8 cellular contexts compared by ENCODE assay signal in genomic region chr11:61826930-61827572, GRCh38. TPM values are rescaled to one million over a fixed set of nuclear protein-coding genes. Genes with fewer than 3 reads are reported as not detected.
DNase-seq lines count a peak whose midpoint lies in the region; ATAC-seq and TF ChIP-seq lines count a peak whose summit lies in the region.

No MANE protein-coding gene starts in this region.

- H3K9ac ChIP-seq in HUES48 (ENCODE audit: low read depth, low read length) (peak overlapping the region; percentile 85), skeletal muscle tissue (ENCODE audit: low read depth in 1 of 3, low read length in 3 of 3) (peak overlapping the region; percentile 53 to 69 (median 59))

- peaks cover 25% of the 10 kb centered on the region for H3K27me3 Mint-ChIP-seq in activated T-cell treated with anti-CD3 and anti-CD28 coated beads, Interleukin-2, amount 50 U/mL, for 4 hours (ENCODE audit: low read depth)
- peaks cover 2% of the 10 kb centered on the region for H3K27me3 Mint-ChIP-seq in activated CD8-positive, alpha-beta T cell treated with anti-CD3 and anti-CD28 coated beads, Interleukin-2, amount 10 ng/mL, durations not matched to agents 7 days and 5 days (ENCODE audit: low read depth)

- 13% methylated on average over 23 of the region's 23 CpGs for WGBS in hepatocyte (ENCODE audit: low lambda C conversion rate, missing lambda C conversion rate)

- H3K27me3 ChIP-seq in HUES48 (ENCODE audit: control insufficient read depth, insufficient read depth, low read length): no peaks in the 10 kb centered on the region
- H3K27me3 ChIP-seq in hepatocyte: no peaks in the 10 kb centered on the region
- peaks cover 4 to 24% (median 16%) of the 10 kb centered on the region in 3 donors for H3K27me3 ChIP-seq in skeletal muscle tissue (ENCODE audit: control insufficient read depth in 3 of 3, insufficient read depth in 3 of 3, low read length in 3 of 3)

- ATAC-seq in activated T-cell treated with anti-CD3 and anti-CD28 coated beads, Interleukin-2, amount 50 U/mL, for 4 hours: no peak
- ATAC-seq in activated CD8-positive, alpha-beta T cell treated with anti-CD3 and anti-CD28 coated beads, Interleukin-2, amount 10 ng/mL, durations not matched to agents 7 days and 5 days: no peak

- no peaks in the 10 kb centered on the region for H3K9me3 Mint-ChIP-seq in activated T-cell treated with anti-CD3 and anti-CD28 coated beads, Interleukin-2, amount 50 U/mL, for 4 hours
- H3K9me3 Mint-ChIP-seq in activated CD8-positive, alpha-beta T cell treated with anti-CD3 and anti-CD28 coated beads, Interleukin-2, amount 10 ng/mL, durations not matched to agents 7 days and 5 days (ENCODE audit: insufficient read depth): no peaks in the 10 kb centered on the region

- H3K4me1 ChIP-seq in HUES48 (ENCODE audit: control insufficient read depth, insufficient read depth, low read length): peaks cover 24% of the 10 kb centered on the region
- H3K4me1 ChIP-seq in hepatocyte (ENCODE audit: insufficient read depth): peaks cover 26% of the 10 kb centered on the region
- H3K4me1 ChIP-seq in skeletal muscle tissue (ENCODE audit: control insufficient read depth in 3 of 3, insufficient read depth in 3 of 3, low read length in 3 of 3): peaks cover 10 to 30% (median 27%) of the 10 kb centered on the region in 3 donors

- H3K27ac ChIP-seq in HUES48 (ENCODE audit: low read depth, low read length) (peak overlapping the region; percentile 93), hepatocyte (peak overlapping the region; percentile 98), skeletal muscle tissue (ENCODE audit: low read depth, low read length) (peak overlapping the region; percentile 76)

- DNase-seq in activated T-cell treated with anti-CD3 and anti-CD28 coated beads, Interleukin-2, amount 50 U/mL, for 4 hours: no peak
- DNase-seq in activated T-cell treated with anti-CD3 and anti-CD28 coated beads for 4 hours: no peak
- no peak for DNase-seq in activated CD8-positive, alpha-beta T cell treated with anti-CD3 and anti-CD28 coated beads, Interleukin-2, amount 10 ng/mL, durations not matched to agents 7 days and 5 days
- no peak for DNase-seq in hepatocyte (ENCODE audit: low spot score)
- DNase-seq in A172 (ENCODE audit: low spot score): no peak
- DNase-seq in NK-92 (lab: John Stamatoyannopoulos, UW; ENCODE audit: unreplicated experiment): no peak

- peak overlapping the region; percentile 93 for H3K27ac Mint-ChIP-seq in activated CD8-positive, alpha-beta T cell treated with anti-CD3 and anti-CD28 coated beads, Interleukin-2, amount 10 ng/mL, durations not matched to agents 7 days and 5 days

- no peaks in the 10 kb centered on the region for H3K36me3 Mint-ChIP-seq in activated T-cell treated with anti-CD3 and anti-CD28 coated beads, Interleukin-2, amount 50 U/mL, for 4 hours (ENCODE audit: insufficient read depth)
- H3K36me3 Mint-ChIP-seq in activated CD8-positive, alpha-beta T cell treated with anti-CD3 and anti-CD28 coated beads, Interleukin-2, amount 10 ng/mL, durations not matched to agents 7 days and 5 days (ENCODE audit: low read depth): peaks cover 52% of the 10 kb centered on the region

- H3K4me3 ChIP-seq in HUES48 (ENCODE audit: low read depth, low read length) (peak overlapping the region; percentile 68), hepatocyte (peak overlapping the region; percentile 95), skeletal muscle tissue (ENCODE audit: low read length in 3 of 3) (peak overlapping the region; percentile 35 to 79 (median 69))

- peaks cover 18% of the 10 kb centered on the region for H3K4me1 Mint-ChIP-seq in activated T-cell treated with anti-CD3 and anti-CD28 coated beads, Interleukin-2, amount 50 U/mL, for 4 hours (ENCODE audit: low read depth)
- peaks cover 39% of the 10 kb centered on the region for H3K4me1 Mint-ChIP-seq in activated CD8-positive, alpha-beta T cell treated with anti-CD3 and anti-CD28 coated beads, Interleukin-2, amount 10 ng/mL, durations not matched to agents 7 days and 5 days (ENCODE audit: low read depth)

- TF ChIP-seq CTCF in hepatocyte (IDR thresholded peaks at IDR 0.05; ENCODE audit: poor library complexity): no peak

- no peaks in the 10 kb centered on the region for H3K9me3 ChIP-seq in HUES48 (ENCODE audit: control insufficient read depth, insufficient read depth, low read length)
- H3K9me3 ChIP-seq in hepatocyte (ENCODE audit: low read depth): no peaks in the 10 kb centered on the region
- H3K9me3 ChIP-seq in skeletal muscle tissue (ENCODE audit: control insufficient read depth in 3 of 3, low read length in 3 of 3): no peaks in the 10 kb centered on the region

- peak overlapping the region; percentile 93 for H3K4me2 ChIP-seq in hepatocyte

- peak overlapping the region; percentile 44 for H2AFZ ChIP-seq in hepatocyte

- CTCF ChIA-PET in activated CD8-positive, alpha-beta T cell treated with anti-CD3 and anti-CD28 coated beads, Interleukin-2, amount 10 ng/mL, durations not matched to agents 7 days and 5 days (lab: Charles Lee): interaction anchor here (0.9 to 1.0 kb wide), 2 partner anchors 12 to 29 kb away, joined by 3 to 4 read pairs; no protein-coding TSS in a partner anchor

- peaks cover 26% of the 10 kb centered on the region for H4K20me1 ChIP-seq in hepatocyte (ENCODE audit: insufficient read depth, poor library complexity, severe bottlenecking)

- peaks cover 38% of the 10 kb centered on the region for H3K79me2 ChIP-seq in hepatocyte

- POLR2A ChIA-PET in activated CD8-positive, alpha-beta T cell treated with anti-CD3 and anti-CD28 coated beads, Interleukin-2, amount 10 ng/mL, durations not matched to agents 7 days and 5 days (lab: Charles Lee): interaction anchor here (0.8 to 4.8 kb wide), 5 partner anchors 9 to 35 kb away, joined by 4 to 48 read pairs (median 33); partner anchors contain the start of genes FADS1, FEN1 and TMEM258

- H3K9me2 ChIP-seq in hepatocyte (replicated peaks; ENCODE audit: insufficient read depth): no peaks in the 10 kb centered on the region

- H3K36me3 ChIP-seq in HUES48 (ENCODE audit: control insufficient read depth, insufficient read depth, low read length): peaks cover 3% of the 10 kb centered on the region; the same call in 1 of the 2 replicates
- no peaks in the 10 kb centered on the region for H3K36me3 ChIP-seq in hepatocyte (replicated peaks; ENCODE audit: insufficient read depth, low read depth)
- H3K36me3 ChIP-seq in skeletal muscle tissue (ENCODE audit: control insufficient read depth in 3 of 3, insufficient read depth in 3 of 3, low read length in 3 of 3): no peaks in the 10 kb centered on the region

- H3K4me3 Mint-ChIP-seq in activated T-cell treated with anti-CD3 and anti-CD28 coated beads, Interleukin-2, amount 50 U/mL, for 4 hours: peak overlapping the region; percentile 73
- peak overlapping the region; percentile 89 for H3K4me3 Mint-ChIP-seq in activated CD8-positive, alpha-beta T cell treated with anti-CD3 and anti-CD28 coated beads, Interleukin-2, amount 10 ng/mL, durations not matched to agents 7 days and 5 days

RNA-seq across cellular contexts. Expression of gene FADS2, which starts 1.0 kb away (rescaled TPM):
- total RNA-seq in activated T-cell treated with anti-CD3 and anti-CD28 coated beads, Interleukin-2, amount 50 U/mL, for 4 hours: 1 to 10 TPM; 2.5 to 3.6 (median 3.1) TPM
- total RNA-seq in activated CD8-positive, alpha-beta T cell treated with anti-CD3 and anti-CD28 coated beads, Interleukin-2, amount 10 ng/mL, durations not matched to agents 7 days and 5 days: 100 to 1,000 TPM; 395 to 416 TPM
- 256 and 317 TPM in 2 replicates for total RNA-seq in hepatocyte
- polyA plus RNA-seq in hepatocyte: 277 and 356 TPM in 2 replicates
- total RNA-seq in skeletal muscle tissue: 41.2 TPM
- total RNA-seq in A172 (2014; rRNA removed; shearing (Covaris generic)): 151 and 340 TPM in 2 replicates

RNA-seq across cellular contexts. Expression of gene FADS1, which starts 10.2 kb away (rescaled TPM):
- 1 to 10 TPM; 2.1 to 3.5 (median 3.3) TPM for total RNA-seq in activated T-cell treated with anti-CD3 and anti-CD28 coated beads, Interleukin-2, amount 50 U/mL, for 4 hours
- total RNA-seq in activated CD8-positive, alpha-beta T cell treated with anti-CD3 and anti-CD28 coated beads, Interleukin-2, amount 10 ng/mL, durations not matched to agents 7 days and 5 days: 10 to 100 TPM; 84.1 to 92.8 TPM
- total RNA-seq in hepatocyte (151 and 159 TPM in 2 replicates), skeletal muscle tissue (16.2 TPM)
- 218 and 230 TPM in 2 replicates for polyA plus RNA-seq in hepatocyte
- 55.3 and 84.2 TPM in 2 replicates for total RNA-seq in A172 (2014; rRNA removed; shearing (Covaris generic))

RNA-seq across cellular contexts. Expression of gene FEN1, which starts 34.3 kb away (rescaled TPM):
- 100 to 1,000 TPM in 1 of 3 donors, 10 to 100 TPM in 2; 92.8 to 108 (median 94.2) TPM for total RNA-seq in activated T-cell treated with anti-CD3 and anti-CD28 coated beads, Interleukin-2, amount 50 U/mL, for 4 hours
- total RNA-seq in activated CD8-positive, alpha-beta T cell treated with anti-CD3 and anti-CD28 coated beads, Interleukin-2, amount 10 ng/mL, durations not matched to agents 7 days and 5 days: 100 to 1,000 TPM; 146 TPM
- total RNA-seq in hepatocyte: 14.2 and 15.4 TPM in 2 replicates
- polyA plus RNA-seq in hepatocyte: 13.6 and 21.0 TPM in 2 replicates
- total RNA-seq in skeletal muscle tissue: 11.0 TPM
- 131 and 139 TPM in 2 replicates for total RNA-seq in A172 (2014; rRNA removed; shearing (Covaris generic))

RNA-seq across cellular contexts. Expression of gene TMEM258, which starts 34.7 kb away (rescaled TPM):
- total RNA-seq in activated T-cell treated with anti-CD3 and anti-CD28 coated beads, Interleukin-2, amount 50 U/mL, for 4 hours: 100 to 1,000 TPM; 139 to 143 (median 142) TPM
- total RNA-seq in activated CD8-positive, alpha-beta T cell treated with anti-CD3 and anti-CD28 coated beads, Interleukin-2, amount 10 ng/mL, durations not matched to agents 7 days and 5 days: 100 to 1,000 TPM; 154 to 163 TPM
- total RNA-seq in hepatocyte (64.7 and 90.9 TPM in 2 replicates), skeletal muscle tissue (118 TPM)
- polyA plus RNA-seq in hepatocyte: 253 and 255 TPM in 2 replicates
- 78.1 and 115 TPM in 2 replicates for total RNA-seq in A172 (2014; rRNA removed; shearing (Covaris generic))
